ENCODE assay signal across 25 cellular contexts in genomic region chr2:98839292-98839691, GRCh38.
A peak's percentile ranks its signal among the peaks of the same experiment; 100 is the strongest.
DNase-seq lines count a peak whose midpoint lies in the region; ATAC-seq, FAIRE-seq and TF ChIP-seq lines count a peak whose summit lies in the region.
"Had no signal": no experiment of that assay in that cellular context is flagged by ENCODE, and none has a peak within 500 bp of the region (broad histone marks: within the 10 kb centered on the region; RNA-seq: fewer than 3 reads in every experiment).

No MANE protein-coding gene starts in this region.

- DNase-seq in HepG2 (ENCODE audit: low spot score) = no peak
- DNase-seq in right lobe of liver = no peak
- DNase-seq in RPMI7951 (ENCODE audit: low read depth) = peak; percentile 9
- peak; percentile 3 to 42 for DNase-seq in fibroblast of lung (ENCODE audit: low read depth in 2 of 2)
- DNase-seq in smooth muscle cell of the brain vasculature (ENCODE audit: low read depth, low spot score) = peak; percentile 20
- no peak for DNase-seq in DMS 273 (lab: John Stamatoyannopoulos, UW; ENCODE audit: unreplicated experiment)
- DNase-seq in erythroblast (lab: John Stamatoyannopoulos, UW) = no peak
- DNase-seq: activated CD4-positive, CD25-positive, alpha-beta regulatory T cell treated with anti-CD3 and anti-CD28 coated beads, Interleukin-2, amount 50 U/mL, for 72 hours; activated CD8-positive, alpha-beta memory T cell treated with anti-CD3 and anti-CD28 coated beads for 24 hours; activated naive CD4-positive, alpha-beta T cell treated with anti-CD3 and anti-CD28 coated beads, Interleukin-2, amount 50 U/mL, for 16 hours; activated T-cell treated with anti-CD3 and anti-CD28 coated beads, Interleukin-2, amount 50 U/mL, for 72 hours; body of pancreas; CD4-positive, CD25-positive, alpha-beta regulatory T cell; DMS153; left cardiac atrium; mesenchymal stem cell; naive thymus-derived CD8-positive, alpha-beta T cell; NCI-H1417; NCI-H524 treated with DMSO at 0.1 percent for 48 hours; ovary; right cardiac atrium; SW 1271 had no signal

- TF ChIP-seq POLR2A in HepG2 (IDR thresholded peaks at IDR 0.05; ENCODE audit: insufficient read depth in 1 of 2, low read depth in 2 of 2, low read length in 2 of 2) = no peak
- no peak for TF ChIP-seq POLR2A in right lobe of liver (IDR thresholded peaks at IDR 0.05)
- no peak for TF ChIP-seq POLR2A in erythroblast (IDR thresholded peaks at IDR 0.05; ENCODE audit: low read length)

- intact Hi-C loops in HepG2 (cut with micrococcal nuclease; ENCODE audit: unreplicated experiment) (no loop called here), right lobe of liver (cut with DNase I) (loop anchor here in 1 of 2 donors (5.0 kb wide), 1 partner anchor 192 kb away; no protein-coding TSS in a partner anchor)

- H3K4me1 ChIP-seq in HepG2 (ENCODE audit: insufficient read depth, low read length) = peaks cover 20% of the 10 kb centered on the region
- H3K4me1 ChIP-seq in right lobe of liver = peaks cover 0 to 13% (median 0%) of the 10 kb centered on the region in 4 donors
- H3K4me1 ChIP-seq in fibroblast of lung (ENCODE audit: control insufficient read depth, extremely low read depth, insufficient read depth, low read length) = no peaks in the 10 kb centered on the region

- TF ChIP-seq EP300 in HepG2 (IDR thresholded peaks at IDR 0.05; ENCODE audit: low read depth in 2 of 2, low read length in 2 of 2) (no peak), HepG2 (CRISPR knock-in tag; IDR thresholded peaks at IDR 0.05; ENCODE audit: borderline replicate concordance) (no peak)

- no peak for TF ChIP-seq RAD21 in HepG2 (CRISPR knock-in tag; IDR thresholded peaks at IDR 0.05)

- CTCF ChIA-PET in HepG2 (lab: Yijun Ruan, JAX; ENCODE audit: low intra/inter-chr PET ratio, low total read pairs) = interaction anchor here (4.1 kb wide), 1 partner anchor 189 kb away, joined by 99 read pairs; no protein-coding TSS in a partner anchor

- H3K79me2 ChIP-seq in HepG2 (ENCODE audit: insufficient read depth, low read length) (no peaks in the 10 kb centered on the region), fibroblast of lung (ENCODE audit: control insufficient read depth, insufficient read depth, low read length) (no peaks in the 10 kb centered on the region)

- no peak for FAIRE-seq in HepG2 (lab: Jason Lieb, UNC)

- POLR2A ChIA-PET in HepG2 (lab: Yijun Ruan, JAX) = no interaction called here

- H3K27ac ChIP-seq in HepG2 (ENCODE audit: extremely low read length, insufficient read depth, low read length) = no peak overlapping the region
- no peak overlapping the region for H3K27ac ChIP-seq in right lobe of liver
- H3K27ac ChIP-seq in fibroblast of lung (ENCODE audit: insufficient read depth, low read length) = no peak overlapping the region
- H3K27ac ChIP-seq: body of pancreas, ovary had no signal

- 14% methylated on average over 3 of the region's 3 CpGs for WGBS in HepG2 (ENCODE audit: low lambda C conversion rate)
- 33% methylated on average over 3 of the region's 3 CpGs for WGBS in right lobe of liver (ENCODE audit: insufficient coverage, low coverage, low lambda C conversion rate, missing lambda C conversion rate)

- no peak overlapping the region for H3K4me3 ChIP-seq in HepG2 (replicated peaks in 1 of 3; ENCODE audit: insufficient read depth in 1 of 3, low read depth in 2 of 3, low read length in 3 of 3)
- no peak overlapping the region for H3K4me3 ChIP-seq in right lobe of liver
- no peak overlapping the region for H3K4me3 ChIP-seq in fibroblast of lung (replicated peaks in 1 of 4; ENCODE audit: control extremely low read depth in 1 of 4, insufficient read depth in 1 of 4, low read depth in 3 of 4, low read length in 4 of 4)
- H3K4me3 ChIP-seq: body of pancreas, ovary had no signal

- H4K20me1 ChIP-seq in HepG2 (ENCODE audit: insufficient read depth, low read length) = no peaks in the 10 kb centered on the region
- no peaks in the 10 kb centered on the region for H4K20me1 ChIP-seq in fibroblast of lung (ENCODE audit: control insufficient read depth, extremely low read depth, insufficient read depth, low read length)

- no peak for ATAC-seq in HepG2
- ATAC-seq in right lobe of liver = no peak
- ATAC-seq in HG03159 (IDR thresholded peaks at IDR 0.05; ENCODE audit: unreplicated experiment) = no peak
- ATAC-seq: activated T-cell treated with anti-CD3 and anti-CD28 coated beads, Interleukin-2, amount 50 U/mL, for 72 hours; body of pancreas; left cardiac atrium; naive thymus-derived CD8-positive, alpha-beta T cell; right cardiac atrium; Right ventricle myocardium inferior; stimulated activated effector memory CD8-positive, alpha-beta T cell treated with anti-CD3 and anti-CD28 coated beads, Interleukin-12 subunit alpha, Interleukin-12 subunit beta, amount 100 ng/mL, for 72 hours had no signal

- no peaks in the 10 kb centered on the region for H3K9me3 ChIP-seq in HepG2 (ENCODE audit: low read length)
- no peaks in the 10 kb centered on the region for H3K9me3 ChIP-seq in right lobe of liver
- no peaks in the 10 kb centered on the region for H3K9me3 ChIP-seq in fibroblast of lung (ENCODE audit: control insufficient read depth, insufficient read depth, low read depth, low read length)
- H3K9me3 ChIP-seq: body of pancreas, ovary had no signal

- no peak overlapping the region for H2AFZ ChIP-seq in HepG2 (ENCODE audit: low read length)
- H2AFZ ChIP-seq in fibroblast of lung (ENCODE audit: low read length) = no peak overlapping the region

- in situ Hi-C loops in HepG2 (cut with HindIII; ENCODE audit: extremely low pct_ligation_motif_present, low pct_unique_long_range_greater_than_20kb) = loop anchor here (5.0 to 25.0 kb wide), 3 partner anchors 107 to 427 kb away; partner anchors contain the start of gene MGAT4A

- TF ChIP-seq CTCF in HepG2 (CRISPR knock-in tag; IDR thresholded peaks at IDR 0.05) = no peak
- no peak for TF ChIP-seq CTCF in right lobe of liver (IDR thresholded peaks at IDR 0.05)
- TF ChIP-seq CTCF in fibroblast of lung (conservative IDR thresholded peaks at IDR 0.05 in 1 of 2, IDR thresholded peaks at IDR 0.05 in 1 of 2; ENCODE audit: low read depth in 1 of 2, low read length in 2 of 2) = no peak

- H3K27me3 ChIP-seq in HepG2 (ENCODE audit: control insufficient read depth in 1 of 2, insufficient read depth in 2 of 2, low read length in 2 of 2) (no peaks in the 10 kb centered on the region), right lobe of liver (no peaks in the 10 kb centered on the region), fibroblast of lung (ENCODE audit: control insufficient read depth, insufficient read depth, low read length) (no peaks in the 10 kb centered on the region)
- H3K27me3 ChIP-seq: body of pancreas, ovary had no signal

- H3K4me2 ChIP-seq in HepG2 (ENCODE audit: low read depth, low read length) = no peak overlapping the region
- H3K4me2 ChIP-seq in fibroblast of lung (ENCODE audit: extremely low read depth, insufficient read depth, low read length) = no peak overlapping the region

- no peaks in the 10 kb centered on the region for H3K36me3 ChIP-seq in HepG2 (replicated peaks in 1 of 2; ENCODE audit: control insufficient read depth in 1 of 2, insufficient read depth in 2 of 2, low read length in 2 of 2)
- H3K36me3 ChIP-seq in right lobe of liver = no peaks in the 10 kb centered on the region
- no peaks in the 10 kb centered on the region for H3K36me3 ChIP-seq in fibroblast of lung (ENCODE audit: control insufficient read depth, insufficient read depth, low read length)
- H3K36me3 ChIP-seq: ovary had no signal

- no peak overlapping the region for H3K9ac ChIP-seq in HepG2 (ENCODE audit: insufficient read depth, low read depth, low read length)
- H3K9ac ChIP-seq in fibroblast of lung (ENCODE audit: insufficient read depth, low read length) = no peak overlapping the region

- BruUV-seq in HepG2 (replicated peaks; lab: Mats Ljungman, UMichigan) = no TSS peak

TF ChIP-seq in HepG2, 621 proteins besides CTCF, POLR2A, EP300 and RAD21:
- TF ChIP-seq MAFF (IDR thresholded peaks at IDR 0.05; ENCODE audit: low read depth, low read length) (peak; percentile 55), MAFK (conservative IDR thresholded peaks at IDR 0.05 in 1 of 2, IDR thresholded peaks at IDR 0.05 in 1 of 2; ENCODE audit: low read length in 2 of 2) (peak; percentile 42 to 45; a peak in 3 of 4 replicates), ATAD3A (CRISPR knock-in tag; IDR thresholded peaks at IDR 0.05) (no peak), ZNF232 (CRISPR knock-in tag; IDR thresholded peaks at IDR 0.05; ENCODE audit: borderline replicate concordance) (no peak)

Comparison
In these comparisons a context has a peak if more than half of its experiments do, and no peak if none do; other contexts are left out.
1. DNase-seq: peak in RPMI7951 (single experiment), fibroblast of lung (2 of 2) and smooth muscle cell of the brain vasculature (single experiment); none in HepG2 (single experiment), right lobe of liver (0 of 3), DMS 273 (single experiment) and erythroblast (0 of 2).